In genomic region chr17:39751016-39751543, GRCh38 we compare ENCODE assay signal across 22 cellular contexts. TPM values are rescaled to one million over a fixed set of nuclear protein-coding genes. Genes with fewer than 3 reads are reported as not detected.
DNase-seq lines count a peak whose midpoint lies in the region; ATAC-seq, FAIRE-seq and TF ChIP-seq lines count a peak whose summit lies in the region.
"Had no signal": no experiment of that assay in that cellular context is flagged by ENCODE, and none has a peak within 500 bp of the region (broad histone marks: within the 10 kb centered on the region; RNA-seq: fewer than 3 reads in every experiment).

No MANE protein-coding gene starts in this region.

- no peak overlapping the region for H3K4me3 Mint-ChIP-seq in activated CD4-positive, alpha-beta T cell treated with anti-CD3 and anti-CD28 coated beads, Interleukin-2, amount 10 ng/mL, durations not matched to agents 7 days and 5 days
- H3K4me3 Mint-ChIP-seq in activated T-helper 17 cell treated with anti-CD3 and anti-CD28 coated beads, Interleukin-2, amount 50 U/mL, for 72 hours, result no peak overlapping the region
- H3K4me3 Mint-ChIP-seq in endodermal cell, result no peak overlapping the region

- H3K9me3 ChIP-seq in pancreas (no peaks in the 10 kb centered on the region), endodermal cell (ENCODE audit: control insufficient read depth, low read length) (no peaks in the 10 kb centered on the region)

- H3K27ac Mint-ChIP-seq in activated CD4-positive, alpha-beta T cell treated with anti-CD3 and anti-CD28 coated beads, Interleukin-2, amount 10 ng/mL, durations not matched to agents 7 days and 5 days, result peak overlapping the region; percentile 5
- H3K27ac Mint-ChIP-seq in activated T-helper 17 cell treated with anti-CD3 and anti-CD28 coated beads, Interleukin-2, amount 50 U/mL, for 72 hours, result peak overlapping the region; percentile 28
- no peak overlapping the region for H3K27ac Mint-ChIP-seq in endodermal cell

- POLR2A ChIA-PET in activated CD4-positive, alpha-beta T cell treated with anti-CD3 and anti-CD28 coated beads, Interleukin-2, amount 10 ng/mL, durations not matched to agents 7 days and 5 days (lab: Charles Lee), result no interaction called here

- CTCF ChIA-PET in activated CD4-positive, alpha-beta T cell treated with anti-CD3 and anti-CD28 coated beads, Interleukin-2, amount 10 ng/mL, durations not matched to agents 7 days and 5 days (lab: Charles Lee), result interaction anchor here (0.9 to 1.0 kb wide), 2 partner anchors 98 to 129 kb away, joined by 3 read pairs; no protein-coding TSS in a partner anchor

- H3K36me3 Mint-ChIP-seq in activated CD4-positive, alpha-beta T cell treated with anti-CD3 and anti-CD28 coated beads, Interleukin-2, amount 10 ng/mL, durations not matched to agents 7 days and 5 days (ENCODE audit: low read depth), result no peaks in the 10 kb centered on the region
- H3K36me3 Mint-ChIP-seq in activated T-helper 17 cell treated with anti-CD3 and anti-CD28 coated beads, Interleukin-2, amount 50 U/mL, for 72 hours (ENCODE audit: low read depth), result no peaks in the 10 kb centered on the region
- peaks cover 17% of the 10 kb centered on the region for H3K36me3 Mint-ChIP-seq in endodermal cell (ENCODE audit: low read depth)

- intact Hi-C loops in pancreas (cut with DNase I), result loop anchor here in 1 of 3 donors (5.0 kb wide), 1 partner anchor 129 kb away; no protein-coding TSS in a partner anchor

- H3K36me3 ChIP-seq in pancreas, result peaks cover 0 to 15% (median 4%) of the 10 kb centered on the region in 3 donors
- H3K36me3 ChIP-seq in endodermal cell (ENCODE audit: control insufficient read depth, insufficient read depth, low read length), result no peaks in the 10 kb centered on the region

- no peak for FAIRE-seq in pancreas (lab: Jason Lieb, UNC)
- FAIRE-seq: GM12892 had no signal

- H3K9ac ChIP-seq in endodermal cell (ENCODE audit: extremely low read depth, low read length, poor library complexity, severe bottlenecking), result no peak overlapping the region

- H3K4me1 ChIP-seq in pancreas, result peaks cover 18 to 28% (median 25%) of the 10 kb centered on the region in 3 donors
- peaks cover 3% of the 10 kb centered on the region for H3K4me1 ChIP-seq in endodermal cell (ENCODE audit: control insufficient read depth, insufficient read depth, low read length)

- TF ChIP-seq CTCF in GM13977 (IDR thresholded peaks at IDR 0.05; ENCODE audit: extremely low read depth, insufficient read depth, missing control alignments) (no peak), pancreas (IDR thresholded peaks at IDR 0.05) (no peak), endodermal cell (conservative IDR thresholded peaks at IDR 0.05) (no peak)

- peaks cover 27% of the 10 kb centered on the region for H3K4me1 Mint-ChIP-seq in activated CD4-positive, alpha-beta T cell treated with anti-CD3 and anti-CD28 coated beads, Interleukin-2, amount 10 ng/mL, durations not matched to agents 7 days and 5 days
- peaks cover 13% of the 10 kb centered on the region for H3K4me1 Mint-ChIP-seq in activated T-helper 17 cell treated with anti-CD3 and anti-CD28 coated beads, Interleukin-2, amount 50 U/mL, for 72 hours
- H3K4me1 Mint-ChIP-seq in endodermal cell, result peaks cover 15% of the 10 kb centered on the region

- WGBS in pancreas, 2 donors, result 59 to 60% methylated on average over 5 of the region's 5 CpGs
- WGBS in endodermal cell (ENCODE audit: insufficient coverage in 1 of 2, insufficient read length in 1 of 2), 2 experiments, result 82 to 88% methylated on average over 3 to 5 of the region's 5 CpGs

- in situ Hi-C loops in GM13977 (cut with MboI; ENCODE audit: low pct_unique_long_range_greater_than_20kb, low sequenced_read_pairs, unreplicated experiment), result loop anchor here (10.0 kb wide), 1 partner anchor 126 kb away; the partner anchor contains the start of gene PPP1R1B

- H3K9me3 Mint-ChIP-seq in activated CD4-positive, alpha-beta T cell treated with anti-CD3 and anti-CD28 coated beads, Interleukin-2, amount 10 ng/mL, durations not matched to agents 7 days and 5 days, result no peaks in the 10 kb centered on the region
- H3K9me3 Mint-ChIP-seq in activated T-helper 17 cell treated with anti-CD3 and anti-CD28 coated beads, Interleukin-2, amount 50 U/mL, for 72 hours, result no peaks in the 10 kb centered on the region
- no peaks in the 10 kb centered on the region for H3K9me3 Mint-ChIP-seq in endodermal cell

- H3K27me3 Mint-ChIP-seq in activated CD4-positive, alpha-beta T cell treated with anti-CD3 and anti-CD28 coated beads, Interleukin-2, amount 10 ng/mL, durations not matched to agents 7 days and 5 days, result no peaks in the 10 kb centered on the region
- H3K27me3 Mint-ChIP-seq in activated T-helper 17 cell treated with anti-CD3 and anti-CD28 coated beads, Interleukin-2, amount 50 U/mL, for 72 hours, result no peaks in the 10 kb centered on the region
- H3K27me3 Mint-ChIP-seq in endodermal cell (ENCODE audit: insufficient read depth), result no peaks in the 10 kb centered on the region

- no peak for DNase-seq in activated CD4-positive, alpha-beta T cell treated with anti-CD3 and anti-CD28 coated beads, Interleukin-2, amount 10 ng/mL, durations not matched to agents 7 days and 5 days
- no peak for DNase-seq in activated CD4-positive, alpha-beta T cell treated with anti-CD3 and anti-CD28 coated beads, Interleukin-2, amount 50 U/mL, for 48 hours
- DNase-seq in GM13977 (ENCODE audit: low spot score), result peak; percentile 12
- peak in 2 of 6 donors; percentile 29 to 41 for DNase-seq in pancreas
- DNase-seq in endodermal cell, result no peak
- no peak for DNase-seq in NOMO-1 (lab: John Stamatoyannopoulos, UW; ENCODE audit: unreplicated experiment in 2 of 2)
- DNase-seq in glomerular visceral epithelial cell (ENCODE audit: extremely low spot score), result no peak
- DNase-seq: C1 segment of cervical spinal cord; COR-L47; KG1; NCI-H1092; NCI-H1694; NCI-H345; NCI-H69; NK-92 treated with Interleukin-12 subunit alpha and Interleukin-12 subunit beta, amount 100 ng/mL, for 24 hours; PC-3 had no signal

- H3K27ac ChIP-seq in pancreas, result peak overlapping the region; percentile 61 to 72 (median 66)
- H3K27ac ChIP-seq in endodermal cell (ENCODE audit: low read depth, low read length), result no peak overlapping the region
- H3K27ac ChIP-seq: 22Rv1, HL-60 had no signal

- H3K4me3 ChIP-seq in pancreas, result no peak overlapping the region
- no peak overlapping the region for H3K4me3 ChIP-seq in endodermal cell (ENCODE audit: low read length)

- H3K27me3 ChIP-seq in pancreas (no peaks in the 10 kb centered on the region), endodermal cell (ENCODE audit: control insufficient read depth, insufficient read depth, low read length, poor library complexity, severe bottlenecking) (no peaks in the 10 kb centered on the region)

- no peak for ATAC-seq in activated T-helper 17 cell treated with anti-CD3 and anti-CD28 coated beads, Interleukin-2, amount 50 U/mL, for 72 hours (replicated peaks)
- no peak for ATAC-seq in pancreas
- ATAC-seq: PC-3, Right ventricle myocardium inferior had no signal

RNA-seq across cellular contexts. Expression of gene GRB7, which starts 13.3 kb away (rescaled TPM):
- under 1 TPM; 0.69 to 0.81 TPM for total RNA-seq in activated CD4-positive, alpha-beta T cell treated with anti-CD3 and anti-CD28 coated beads, Interleukin-2, amount 10 ng/mL, durations not matched to agents 7 days and 5 days
- under 1 TPM in 1 of 2 donors, not detected in 1; 0.40 TPM for total RNA-seq in activated T-helper 17 cell treated with anti-CD3 and anti-CD28 coated beads, Interleukin-2, amount 50 U/mL, for 72 hours
- 10 to 100 TPM; 17.8 to 39.9 (median 26.5) TPM for total RNA-seq in pancreas
- 10 to 100 TPM; 50.4 to 64.4 TPM for polyA plus RNA-seq in pancreas
- total RNA-seq in endodermal cell, result 10 to 100 TPM; 54.6 to 73.9 TPM
- 6.1 TPM for polyA plus RNA-seq in endodermal cell (2013, experiment 1 of 2)
- polyA plus RNA-seq in endodermal cell (2013, experiment 2 of 2), result 4.4 TPM
- total RNA-seq: M059J had no signal

RNA-seq across cellular contexts. Expression of gene MIEN1, which starts 20.7 kb away (rescaled TPM):
- total RNA-seq in activated CD4-positive, alpha-beta T cell treated with anti-CD3 and anti-CD28 coated beads, Interleukin-2, amount 10 ng/mL, durations not matched to agents 7 days and 5 days, result 10 to 100 TPM; 49.7 to 50.2 TPM
- 10 to 100 TPM; 24.6 to 45.2 TPM for total RNA-seq in activated T-helper 17 cell treated with anti-CD3 and anti-CD28 coated beads, Interleukin-2, amount 50 U/mL, for 72 hours
- total RNA-seq in pancreas, result 10 to 100 TPM; 17.0 to 26.5 (median 24.3) TPM
- 10 to 100 TPM; 54.4 to 75.2 TPM for polyA plus RNA-seq in pancreas
- total RNA-seq in endodermal cell, result 10 to 100 TPM; 42.6 to 57.0 TPM
- polyA plus RNA-seq in endodermal cell (2013, experiment 1 of 2), result 57.8 TPM
- polyA plus RNA-seq in endodermal cell (2013, experiment 2 of 2), result 57.7 TPM

RNA-seq across cellular contexts. Expression of gene ERBB2, which starts 51.2 kb away (rescaled TPM):
- total RNA-seq in activated CD4-positive, alpha-beta T cell treated with anti-CD3 and anti-CD28 coated beads, Interleukin-2, amount 10 ng/mL, durations not matched to agents 7 days and 5 days, result 1 to 10 TPM; 4.5 to 4.6 TPM
- 1 to 10 TPM; 3.4 to 5.9 TPM for total RNA-seq in activated T-helper 17 cell treated with anti-CD3 and anti-CD28 coated beads, Interleukin-2, amount 50 U/mL, for 72 hours
- total RNA-seq in pancreas, result 10 to 100 TPM; 38.7 to 78.9 (median 45.0) TPM
- 10 to 100 TPM; 37.2 to 44.3 TPM for polyA plus RNA-seq in pancreas
- total RNA-seq in endodermal cell, result 100 to 1,000 TPM; 110 to 133 TPM
- 72.5 TPM for polyA plus RNA-seq in endodermal cell (2013, experiment 1 of 2)
- 68.6 TPM for polyA plus RNA-seq in endodermal cell (2013, experiment 2 of 2)

Comparison
In these comparisons a context has a peak if more than half of its experiments do, and no peak if none do; other contexts are left out.
1. RNA of gene GRB7, which starts 13.3 kb away (total RNA-seq): 54.6 to 73.9 TPM in endodermal cell and 17.8 to 39.9 TPM in pancreas; 0.69 to 0.81 TPM in activated CD4-positive, alpha-beta T cell treated with anti-CD3 and anti-CD28 coated beads, Interleukin-2, amount 10 ng/mL, durations not matched to agents 7 days and 5 days and 0.40 TPM in activated T-helper 17 cell treated with anti-CD3 and anti-CD28 coated beads, Interleukin-2, amount 50 U/mL, for 72 hours; every median in the first group is over 10 times any median in the second.
2. RNA of gene ERBB2, which starts 51.2 kb away (total RNA-seq): 110 to 133 TPM in endodermal cell and 38.7 to 78.9 TPM in pancreas; 3.4 to 5.9 TPM in activated T-helper 17 cell treated with anti-CD3 and anti-CD28 coated beads, Interleukin-2, amount 50 U/mL, for 72 hours and 4.5 to 4.6 TPM in activated CD4-positive, alpha-beta T cell treated with anti-CD3 and anti-CD28 coated beads, Interleukin-2, amount 10 ng/mL, durations not matched to agents 7 days and 5 days; every median in the first group is over 4 times any median in the second.